15 cellular contexts compared by ENCODE assay signal in genomic region chr10:78210548-78210947, GRCh38.
"Had no signal": no experiment of that assay in that cellular context is flagged by ENCODE, and none has a peak within 500 bp of the region (broad histone marks: within the 10 kb centered on the region; RNA-seq: fewer than 3 reads in every experiment).

No MANE protein-coding gene starts in this region.

- H3K27ac Mint-ChIP-seq: activated B cell treated with CpG ODN at 0.5 μM for 24 hours; activated CD4-positive, alpha-beta T cell treated with anti-CD3 and anti-CD28 coated beads, Interleukin-2, amount 10 ng/mL, durations not matched to agents 7 days and 5 days; activated naive CD8-positive, alpha-beta T cell; memory B cell had no signal

- H3K9me3 Mint-ChIP-seq: activated B cell treated with CpG ODN at 0.5 μM for 24 hours; activated CD4-positive, alpha-beta T cell treated with anti-CD3 and anti-CD28 coated beads, Interleukin-2, amount 10 ng/mL, durations not matched to agents 7 days and 5 days; memory B cell; nephron had no signal

- DNase-seq: activated B cell treated with CpG ODN at 0.5 μM for 24 hours; activated CD4-positive, alpha-beta T cell treated with anti-CD3 and anti-CD28 coated beads, Interleukin-2, amount 10 ng/mL, durations not matched to agents 7 days and 5 days; activated effector memory CD4-positive, alpha-beta T cell treated with anti-CD3 and anti-CD28 coated beads, Interleukin-2, amount 50 U/mL, for 16 hours; caudate nucleus; colonic mucosa; effector CD4-positive, alpha-beta T cell; heart right ventricle; left lung; sigmoid colon; stimulated activated CD4-positive, alpha-beta T cell treated with anti-CD3 and anti-CD28 coated beads, Interleukin-2, amount 100 ng/mL, for 48 hours; T-helper 1 cell had no signal

- H3K4me1 Mint-ChIP-seq: activated B cell treated with CpG ODN at 0.5 μM for 24 hours had no signal

- H3K36me3 Mint-ChIP-seq: activated naive CD8-positive, alpha-beta T cell; memory B cell had no signal

- H3K4me3 ChIP-seq: colonic mucosa, heart right ventricle, left lung, sigmoid colon, vagina had no signal

- H3K4me3 Mint-ChIP-seq: activated B cell treated with CpG ODN at 0.5 μM for 24 hours; activated CD4-positive, alpha-beta T cell treated with anti-CD3 and anti-CD28 coated beads, Interleukin-2, amount 10 ng/mL, durations not matched to agents 7 days and 5 days; activated naive CD8-positive, alpha-beta T cell; memory B cell; nephron had no signal

- ATAC-seq: heart right ventricle, left lung had no signal
